Comparison of ENCODE assay signal across 8 cellular contexts in the genomic region with DNA sequence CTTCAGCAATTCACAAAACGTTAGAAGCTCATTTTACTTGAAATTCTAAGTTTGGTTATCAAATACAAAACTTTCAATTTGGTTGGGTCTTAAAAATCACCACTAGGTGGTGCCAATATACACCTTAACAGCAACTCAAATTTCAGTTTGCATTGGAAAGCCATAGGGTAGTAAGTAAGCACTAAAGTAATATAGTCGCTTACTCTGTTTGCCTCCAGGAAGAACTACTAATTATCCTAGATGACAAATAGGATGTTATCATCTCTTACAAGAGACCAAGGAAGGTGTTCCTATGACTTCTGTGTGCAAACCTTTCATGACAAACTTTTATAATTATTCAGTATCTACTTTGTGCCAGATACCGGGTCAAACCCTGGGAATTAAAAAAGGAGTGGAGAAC.
DNase-seq lines count a peak whose midpoint lies in the region; ATAC-seq, FAIRE-seq and TF ChIP-seq lines count a peak whose summit lies in the region.

No MANE protein-coding gene starts in this region.

- no peaks in the 10 kb centered on the region for H3K4me1 ChIP-seq in NT2/D1 (ENCODE audit: insufficient read depth, insufficient read length)
- no peaks in the 10 kb centered on the region for H3K4me1 ChIP-seq in HepG2 (ENCODE audit: insufficient read depth, low read length)
- peaks cover 0 to 3% of the 10 kb centered on the region in 2 donors for H3K4me1 ChIP-seq in aorta (ENCODE audit: control insufficient read depth in 1 of 2, insufficient read depth in 2 of 2, low read length in 2 of 2)

- intact Hi-C loops in HepG2 (cut with micrococcal nuclease; ENCODE audit: unreplicated experiment) = loop anchor here (1.0 kb wide), 3 partner anchors 94 to 154 kb away; partner anchors contain the start of gene MYO1D
- intact Hi-C loops in aorta (cut with DNase I) = loop anchor here (2.0 to 10.0 kb wide), 4 partner anchors 93 to 211 kb away; partner anchors contain the start of genes MYO1D (in 2 of the 2) and SPACA3 (in 1 of the 2)

- no peaks in the 10 kb centered on the region for H4K20me1 ChIP-seq in HepG2 (ENCODE audit: insufficient read depth, low read length)

- H3K27me3 ChIP-seq in NT2/D1 (ENCODE audit: insufficient read depth, insufficient read length) (no peaks in the 10 kb centered on the region), HepG2 (ENCODE audit: control insufficient read depth in 1 of 2, insufficient read depth in 2 of 2, low read length in 2 of 2) (no peaks in the 10 kb centered on the region), aorta (ENCODE audit: control insufficient read depth in 1 of 2, insufficient read depth in 2 of 2, low read length in 1 of 2) (no peaks in the 10 kb centered on the region)

- no peak for TF ChIP-seq POLR2A in HepG2 (IDR thresholded peaks at IDR 0.05; ENCODE audit: insufficient read depth in 1 of 2, low read depth in 2 of 2, low read length in 2 of 2)

- TF ChIP-seq EP300 in HepG2 (IDR thresholded peaks at IDR 0.05; ENCODE audit: low read depth in 2 of 2, low read length in 2 of 2) = no peak
- TF ChIP-seq EP300 in HepG2 (CRISPR knock-in tag; IDR thresholded peaks at IDR 0.05; ENCODE audit: borderline replicate concordance) = no peak

- DNase-seq in DMS114 treated with DMSO at 0.1 percent for 48 hours (lab: John Stamatoyannopoulos, UW; ENCODE audit: unreplicated experiment) (peak; percentile 44), HuH-7.5 (ENCODE audit: low spot score) (peak; percentile 9), NT2/D1 (ENCODE audit: low read depth, low spot score) (peak; percentile 9), cerebellar cortex (ENCODE audit: low spot score) (peak; percentile 70), HepG2 (ENCODE audit: low spot score) (peak; percentile 47), aorta (no peak)
- no peak for DNase-seq in stimulated activated CD4-positive, alpha-beta T cell treated with anti-CD3 and anti-CD28 coated beads, Interleukin-4, amount 100 ng/mL, for 1 hour
- no peak for DNase-seq in activated naive CD4-positive, alpha-beta T cell treated with anti-CD3 and anti-CD28 coated beads, Interleukin-2, amount 50 U/mL, for 16 hours

- BruUV-seq in HepG2 (replicated peaks; lab: Mats Ljungman, UMichigan) = no TSS peak

- H3K4me3 ChIP-seq in NT2/D1 (ENCODE audit: insufficient read length, low read depth) (no peak overlapping the region), HepG2 (replicated peaks in 1 of 3; ENCODE audit: insufficient read depth in 1 of 3, low read depth in 2 of 3, low read length in 3 of 3) (no peak overlapping the region), aorta (ENCODE audit: low read length in 2 of 2) (no peak overlapping the region)

- 24% methylated on average over 3 of the region's 3 CpGs for WGBS in HepG2 (ENCODE audit: low lambda C conversion rate)
- 1 to 33% methylated on average over 3 of the region's 3 CpGs for WGBS in aorta, 2 donors

- H3K9ac ChIP-seq in NT2/D1 (ENCODE audit: insufficient read length, low read depth) = no peak overlapping the region
- no peak overlapping the region for H3K9ac ChIP-seq in HepG2 (ENCODE audit: insufficient read depth, low read depth, low read length)

- peak; percentile 28; the same call in 1 of the 3 replicates for ATAC-seq in HepG2
- peak; percentile 82 for ATAC-seq in aorta (ENCODE audit: low FRiP score)

- FAIRE-seq in HepG2 (lab: Jason Lieb, UNC) = peak; percentile 78

- POLR2A ChIA-PET in HepG2 (lab: Yijun Ruan, JAX) = no interaction called here

- peak; percentile 77 for TF ChIP-seq CTCF in HepG2 (CRISPR knock-in tag; IDR thresholded peaks at IDR 0.05)

- H3K79me2 ChIP-seq in HepG2 (ENCODE audit: insufficient read depth, low read length) = no peaks in the 10 kb centered on the region

- no peak overlapping the region for H3K27ac ChIP-seq in HepG2 (ENCODE audit: extremely low read length, insufficient read depth, low read length)
- no peak overlapping the region for H3K27ac ChIP-seq in aorta (ENCODE audit: low read depth in 1 of 2, low read length in 2 of 2)

- H3K9me3 ChIP-seq in NT2/D1 (ENCODE audit: insufficient read depth, low read length) (no peaks in the 10 kb centered on the region), HepG2 (ENCODE audit: low read length) (no peaks in the 10 kb centered on the region), aorta (ENCODE audit: control insufficient read depth, low read length) (no peaks in the 10 kb centered on the region)

- no peak overlapping the region for H2AFZ ChIP-seq in HepG2 (ENCODE audit: low read length)

- H3K4me2 ChIP-seq in HepG2 (ENCODE audit: low read depth, low read length) = no peak overlapping the region

- CTCF ChIA-PET in HepG2 (lab: Yijun Ruan, JAX; ENCODE audit: low intra/inter-chr PET ratio, low total read pairs) = interaction anchor here (1.1 to 3.5 kb wide), 5 partner anchors 94 to 215 kb away, joined by 3 to 55 read pairs (median 14); partner anchors contain the start of gene MYO1D

- TF ChIP-seq RAD21 in HepG2 (CRISPR knock-in tag; IDR thresholded peaks at IDR 0.05) = peak; percentile 80

- H3K36me3 ChIP-seq in NT2/D1 (ENCODE audit: insufficient read depth, insufficient read length, low read length) (no peaks in the 10 kb centered on the region), HepG2 (replicated peaks in 1 of 2; ENCODE audit: control insufficient read depth in 1 of 2, insufficient read depth in 2 of 2, low read length in 2 of 2) (peaks cover 0 to 2% of the 10 kb centered on the region in 2 experiments; a peak in 2 of 5 replicates), aorta (ENCODE audit: control insufficient read depth in 1 of 2, insufficient read depth in 2 of 2, low read length in 1 of 2) (no peaks in the 10 kb centered on the region)

- in situ Hi-C loops in HepG2 (cut with HindIII; ENCODE audit: extremely low pct_ligation_motif_present, low pct_unique_long_range_greater_than_20kb) = loop anchor here (5.0 kb wide), 3 partner anchors 94 to 214 kb away; partner anchors contain the start of gene MYO1D

TF ChIP-seq in HepG2, 621 proteins besides CTCF, POLR2A, EP300 and RAD21:
- TF ChIP-seq GATAD2A (CRISPR knock-in tag; IDR thresholded peaks at IDR 0.05) (0 out of 2 replicates have a peak, but pooled peaks have one; percentile 19), ZBTB14 (CRISPR knock-in tag; IDR thresholded peaks at IDR 0.05) (peak; percentile 55; the same call in 1 of the 2 replicates), STAG1 (CRISPR knock-in tag; IDR thresholded peaks at IDR 0.05) (peak; percentile 91), ATF6 (CRISPR knock-in tag; conservative IDR thresholded peaks at IDR 0.05) (no peak), SMC3 (IDR thresholded peaks at IDR 0.05; ENCODE audit: low read length) (peak; percentile 88), CBX1 (IDR thresholded peaks at IDR 0.05; ENCODE audit: low read depth) (no peak)
- TF ChIP-seq, protein P1, sequence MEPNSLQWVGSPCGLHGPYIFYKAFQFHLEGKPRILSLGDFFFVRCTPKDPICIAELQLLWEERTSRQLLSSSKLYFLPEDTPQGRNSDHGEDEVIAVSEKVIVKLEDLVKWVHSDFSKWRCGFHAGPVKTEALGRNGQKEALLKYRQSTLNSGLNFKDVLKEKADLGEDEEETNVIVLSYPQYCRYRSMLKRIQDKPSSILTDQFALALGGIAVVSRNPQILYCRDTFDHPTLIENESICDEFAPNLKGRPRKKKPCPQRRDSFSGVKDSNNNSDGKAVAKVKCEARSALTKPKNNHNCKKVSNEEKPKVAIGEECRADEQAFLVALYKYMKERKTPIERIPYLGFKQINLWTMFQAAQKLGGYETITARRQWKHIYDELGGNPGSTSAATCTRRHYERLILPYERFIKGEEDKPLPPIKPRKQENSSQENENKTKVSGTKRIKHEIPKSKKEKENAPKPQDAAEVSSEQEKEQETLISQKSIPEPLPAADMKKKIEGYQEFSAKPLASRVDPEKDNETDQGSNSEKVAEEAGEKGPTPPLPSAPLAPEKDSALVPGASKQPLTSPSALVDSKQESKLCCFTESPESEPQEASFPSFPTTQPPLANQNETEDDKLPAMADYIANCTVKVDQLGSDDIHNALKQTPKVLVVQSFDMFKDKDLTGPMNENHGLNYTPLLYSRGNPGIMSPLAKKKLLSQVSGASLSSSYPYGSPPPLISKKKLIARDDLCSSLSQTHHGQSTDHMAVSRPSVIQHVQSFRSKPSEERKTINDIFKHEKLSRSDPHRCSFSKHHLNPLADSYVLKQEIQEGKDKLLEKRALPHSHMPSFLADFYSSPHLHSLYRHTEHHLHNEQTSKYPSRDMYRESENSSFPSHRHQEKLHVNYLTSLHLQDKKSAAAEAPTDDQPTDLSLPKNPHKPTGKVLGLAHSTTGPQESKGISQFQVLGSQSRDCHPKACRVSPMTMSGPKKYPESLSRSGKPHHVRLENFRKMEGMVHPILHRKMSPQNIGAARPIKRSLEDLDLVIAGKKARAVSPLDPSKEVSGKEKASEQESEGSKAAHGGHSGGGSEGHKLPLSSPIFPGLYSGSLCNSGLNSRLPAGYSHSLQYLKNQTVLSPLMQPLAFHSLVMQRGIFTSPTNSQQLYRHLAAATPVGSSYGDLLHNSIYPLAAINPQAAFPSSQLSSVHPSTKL (CRISPR knock-in tag; IDR thresholded peaks at IDR 0.05) = 0 out of 2 replicates have a peak, but pooled peaks have one; percentile 12

Comparison
In these comparisons a context has a peak if more than half of its experiments do, and no peak if none do; other contexts are left out.
1. DNase-seq: peak in DMS114 treated with DMSO at 0.1 percent for 48 hours (single experiment), HuH-7.5 (single experiment), NT2/D1 (single experiment), cerebellar cortex (single experiment) and HepG2 (single experiment); none in aorta (0 of 2), stimulated activated CD4-positive, alpha-beta T cell treated with anti-CD3 and anti-CD28 coated beads, Interleukin-4, amount 100 ng/mL, for 1 hour (single experiment) and activated naive CD4-positive, alpha-beta T cell treated with anti-CD3 and anti-CD28 coated beads, Interleukin-2, amount 50 U/mL, for 16 hours (single experiment).